13 cellular contexts compared by ENCODE assay signal in genomic region chr1:162710349-162710748, GRCh38.
DNase-seq lines count a peak whose midpoint lies in the region; ATAC-seq and TF ChIP-seq lines count a peak whose summit lies in the region.
"Had no signal": no experiment of that assay in that cellular context is flagged by ENCODE, and none has a peak within 500 bp of the region (broad histone marks: within the 10 kb centered on the region; RNA-seq: fewer than 3 reads in every experiment).

No MANE protein-coding gene starts in this region.

- no peaks in the 10 kb centered on the region for H3K79me2 ChIP-seq in smooth muscle cell (ENCODE audit: low read depth)
- H3K79me2 ChIP-seq: parathyroid adenoma had no signal

- peaks cover 5% of the 10 kb centered on the region for H3K27me3 Mint-ChIP-seq in HFFc6 (ENCODE audit: insufficient read depth)
- H3K27me3 Mint-ChIP-seq in activated CD4-positive, alpha-beta T cell treated with anti-CD3 and anti-CD28 coated beads, Interleukin-2, amount 10 ng/mL, durations not matched to agents 7 days and 5 days = peaks cover 1% of the 10 kb centered on the region
- H3K27me3 Mint-ChIP-seq in stimulated activated naive B cell treated with anti-CD40 and anti-IgM and Interleukin-4, amounts not matched to agents 10 μg/mL and 1 μg/mL and 100 μg/mL, for 72 hours = peaks cover 8 to 11% of the 10 kb centered on the region in 2 donors
- H3K27me3 Mint-ChIP-seq: activated naive CD4-positive, alpha-beta T cell treated with anti-CD3 and anti-CD28 coated beads, Interleukin-2, amount 50 U/mL, for 24 hours; stimulated activated memory B cell treated with anti-CD40 and anti-IgM and Interleukin-4, amounts not matched to agents 10 μg/mL and 1 μg/mL and 100 μg/mL, for 72 hours had no signal

- H3K9ac ChIP-seq in smooth muscle cell (ENCODE audit: low read depth) = no peak overlapping the region
- H3K9ac ChIP-seq: parathyroid adenoma had no signal

- H3K4me3 ChIP-seq in lung (no peak overlapping the region), thyroid gland (replicated peaks in 1 of 3) (no peak overlapping the region), smooth muscle cell (no peak overlapping the region)

- CTCF ChIA-PET in activated CD4-positive, alpha-beta T cell treated with anti-CD3 and anti-CD28 coated beads, Interleukin-2, amount 10 ng/mL, durations not matched to agents 7 days and 5 days (lab: Charles Lee) = no interaction called here

- POLR2A ChIA-PET in activated CD4-positive, alpha-beta T cell treated with anti-CD3 and anti-CD28 coated beads, Interleukin-2, amount 10 ng/mL, durations not matched to agents 7 days and 5 days (lab: Charles Lee) = no interaction called here

- H3K9me3 ChIP-seq in lung (ENCODE audit: control insufficient read depth in 2 of 2, insufficient read depth in 1 of 2, low read length in 1 of 2) = peaks cover 0 to 2% of the 10 kb centered on the region in 2 donors
- no peaks in the 10 kb centered on the region for H3K9me3 ChIP-seq in thyroid gland
- H3K9me3 ChIP-seq in smooth muscle cell (replicated peaks; ENCODE audit: low read depth) = no peaks in the 10 kb centered on the region

- H3K27me3 ChIP-seq in lung (ENCODE audit: control insufficient read depth, insufficient read depth) (no peaks in the 10 kb centered on the region), thyroid gland (no peaks in the 10 kb centered on the region), smooth muscle cell (ENCODE audit: low read depth) (peaks cover 1% of the 10 kb centered on the region)

- H3K27ac ChIP-seq in lung (ENCODE audit: low read depth in 1 of 2, low read length in 1 of 2) (peak overlapping the region; percentile 49 to 91), thyroid gland (peak overlapping the region in 2 of 3 donors; percentile 55 to 57), smooth muscle cell (ENCODE audit: low read depth) (no peak overlapping the region)
- H3K27ac ChIP-seq: parathyroid adenoma had no signal

- ATAC-seq in lung (ENCODE audit: insufficient read depth, low FRiP score) = peak; percentile 30
- ATAC-seq in stimulated activated naive B cell treated with anti-CD40 and anti-IgM and Interleukin-4, amounts not matched to agents 10 μg/mL and 1 μg/mL and 100 μg/mL, for 72 hours (replicated peaks) = no peak
- ATAC-seq in GM21515 (IDR thresholded peaks at IDR 0.05; ENCODE audit: unreplicated experiment) = no peak
- ATAC-seq: stimulated activated memory B cell treated with anti-CD40 and anti-IgM and Interleukin-4, amounts not matched to agents 10 μg/mL and 1 μg/mL and 100 μg/mL, for 72 hours had no signal

- no peaks in the 10 kb centered on the region for H3F3A ChIP-seq in smooth muscle cell (ENCODE audit: low read depth)

- H3K4me2 ChIP-seq in smooth muscle cell = no peak overlapping the region

- DNase-seq in HFFc6 = no peak
- DNase-seq in dedifferentiated amniotic fluid mesenchymal stem cell (ENCODE audit: extremely low spot score) = peak; percentile 70
- no peak for DNase-seq in lung (ENCODE audit: low spot score)
- no peak for DNase-seq in thyroid gland
- DNase-seq in activated CD4-positive, alpha-beta T cell treated with anti-CD3 and anti-CD28 coated beads, Interleukin-2, amount 10 ng/mL, durations not matched to agents 7 days and 5 days = no peak
- no peak for DNase-seq in stimulated activated naive B cell treated with anti-CD40 and anti-IgM and Interleukin-4, amounts not matched to agents 10 μg/mL and 1 μg/mL and 100 μg/mL, for 72 hours
- no peak for DNase-seq in smooth muscle cell (lab: John Stamatoyannopoulos, UW; ENCODE audit: unreplicated experiment)
- DNase-seq: NCI-H1105 treated with DMSO at 0.1 percent for 48 hours; stimulated activated CD4-positive, alpha-beta T cell treated with anti-CD3 and anti-CD28 coated beads, Interleukin-2, amount 100 ng/mL, for 24 hours had no signal

- TF ChIP-seq POLR2A in thyroid gland (IDR thresholded peaks at IDR 0.05) = no peak

- TF ChIP-seq CTCF in HFFc6 (IDR thresholded peaks at IDR 0.05) = no peak
- no peak for TF ChIP-seq CTCF in lung (IDR thresholded peaks at IDR 0.05; ENCODE audit: control extremely low read depth, extremely low read depth)
- no peak for TF ChIP-seq CTCF in thyroid gland (IDR thresholded peaks at IDR 0.05)
- TF ChIP-seq CTCF in smooth muscle cell (IDR thresholded peaks at IDR 0.05; ENCODE audit: borderline replicate concordance, insufficient read depth, poor library complexity, severe bottlenecking) = no peak

- peak overlapping the region; percentile 55 for H3K4me3 Mint-ChIP-seq in HFFc6
- H3K4me3 Mint-ChIP-seq in activated CD4-positive, alpha-beta T cell treated with anti-CD3 and anti-CD28 coated beads, Interleukin-2, amount 10 ng/mL, durations not matched to agents 7 days and 5 days = no peak overlapping the region
- H3K4me3 Mint-ChIP-seq in stimulated activated naive B cell treated with anti-CD40 and anti-IgM and Interleukin-4, amounts not matched to agents 10 μg/mL and 1 μg/mL and 100 μg/mL, for 72 hours = no peak overlapping the region
- H3K4me3 Mint-ChIP-seq: activated naive CD4-positive, alpha-beta T cell treated with anti-CD3 and anti-CD28 coated beads, Interleukin-2, amount 50 U/mL, for 24 hours; stimulated activated memory B cell treated with anti-CD40 and anti-IgM and Interleukin-4, amounts not matched to agents 10 μg/mL and 1 μg/mL and 100 μg/mL, for 72 hours had no signal

- intact Hi-C loops in thyroid gland (cut with DNase I) = no loop called here

- H2AFZ ChIP-seq in smooth muscle cell (ENCODE audit: low read depth) = no peak overlapping the region
- H2AFZ ChIP-seq: parathyroid adenoma had no signal

- H3K36me3 Mint-ChIP-seq in HFFc6 (ENCODE audit: low read depth) = peaks cover 50% of the 10 kb centered on the region
- H3K36me3 Mint-ChIP-seq in activated CD4-positive, alpha-beta T cell treated with anti-CD3 and anti-CD28 coated beads, Interleukin-2, amount 10 ng/mL, durations not matched to agents 7 days and 5 days (ENCODE audit: low read depth) = no peaks in the 10 kb centered on the region
- no peaks in the 10 kb centered on the region for H3K36me3 Mint-ChIP-seq in stimulated activated naive B cell treated with anti-CD40 and anti-IgM and Interleukin-4, amounts not matched to agents 10 μg/mL and 1 μg/mL and 100 μg/mL, for 72 hours
- H3K36me3 Mint-ChIP-seq: activated naive CD4-positive, alpha-beta T cell treated with anti-CD3 and anti-CD28 coated beads, Interleukin-2, amount 50 U/mL, for 24 hours; stimulated activated memory B cell treated with anti-CD40 and anti-IgM and Interleukin-4, amounts not matched to agents 10 μg/mL and 1 μg/mL and 100 μg/mL, for 72 hours had no signal

- H3K9me3 Mint-ChIP-seq in HFFc6 = no peaks in the 10 kb centered on the region
- no peaks in the 10 kb centered on the region for H3K9me3 Mint-ChIP-seq in activated CD4-positive, alpha-beta T cell treated with anti-CD3 and anti-CD28 coated beads, Interleukin-2, amount 10 ng/mL, durations not matched to agents 7 days and 5 days
- no peaks in the 10 kb centered on the region for H3K9me3 Mint-ChIP-seq in stimulated activated naive B cell treated with anti-CD40 and anti-IgM and Interleukin-4, amounts not matched to agents 10 μg/mL and 1 μg/mL and 100 μg/mL, for 72 hours
- H3K9me3 Mint-ChIP-seq: activated naive CD4-positive, alpha-beta T cell treated with anti-CD3 and anti-CD28 coated beads, Interleukin-2, amount 50 U/mL, for 24 hours; stimulated activated memory B cell treated with anti-CD40 and anti-IgM and Interleukin-4, amounts not matched to agents 10 μg/mL and 1 μg/mL and 100 μg/mL, for 72 hours had no signal

- H3K4me1 Mint-ChIP-seq in HFFc6 (ENCODE audit: low read depth) = peaks cover 89% of the 10 kb centered on the region
- H3K4me1 Mint-ChIP-seq in activated CD4-positive, alpha-beta T cell treated with anti-CD3 and anti-CD28 coated beads, Interleukin-2, amount 10 ng/mL, durations not matched to agents 7 days and 5 days = no peaks in the 10 kb centered on the region
- H3K4me1 Mint-ChIP-seq in stimulated activated naive B cell treated with anti-CD40 and anti-IgM and Interleukin-4, amounts not matched to agents 10 μg/mL and 1 μg/mL and 100 μg/mL, for 72 hours = no peaks in the 10 kb centered on the region
- H3K4me1 Mint-ChIP-seq: activated naive CD4-positive, alpha-beta T cell treated with anti-CD3 and anti-CD28 coated beads, Interleukin-2, amount 50 U/mL, for 24 hours; stimulated activated memory B cell treated with anti-CD40 and anti-IgM and Interleukin-4, amounts not matched to agents 10 μg/mL and 1 μg/mL and 100 μg/mL, for 72 hours had no signal

- peaks cover 10 to 25% of the 10 kb centered on the region in 2 donors for H3K4me1 ChIP-seq in lung (ENCODE audit: control insufficient read depth in 2 of 2, insufficient read depth in 2 of 2, low read length in 2 of 2)
- peaks cover 16 to 37% of the 10 kb centered on the region in 2 donors for H3K4me1 ChIP-seq in thyroid gland
- H3K4me1 ChIP-seq in smooth muscle cell (ENCODE audit: low read depth) = no peaks in the 10 kb centered on the region
- H3K4me1 ChIP-seq: parathyroid adenoma had no signal

- 43 to 45% methylated on average over 1 of the region's 1 CpG for WGBS in lung, 2 donors
- WGBS in thyroid gland, 2 donors = 56 to 86% methylated on average over 1 of the region's 1 CpG
- WGBS in smooth muscle cell (ENCODE audit: low lambda C conversion rate) = 88% methylated on average over 1 of the region's 1 CpG

- H4K20me1 ChIP-seq in smooth muscle cell (ENCODE audit: low read depth) = peaks cover 77% of the 10 kb centered on the region

- H3K36me3 ChIP-seq in lung (ENCODE audit: control insufficient read depth in 2 of 2, insufficient read depth in 2 of 2, low read length in 2 of 2) (no peaks in the 10 kb centered on the region), thyroid gland (no peaks in the 10 kb centered on the region), smooth muscle cell (ENCODE audit: low read depth) (no peaks in the 10 kb centered on the region)

- peak overlapping the region; percentile 87 for H3K27ac Mint-ChIP-seq in HFFc6
- H3K27ac Mint-ChIP-seq in activated CD4-positive, alpha-beta T cell treated with anti-CD3 and anti-CD28 coated beads, Interleukin-2, amount 10 ng/mL, durations not matched to agents 7 days and 5 days = no peak overlapping the region
- no peak overlapping the region for H3K27ac Mint-ChIP-seq in stimulated activated naive B cell treated with anti-CD40 and anti-IgM and Interleukin-4, amounts not matched to agents 10 μg/mL and 1 μg/mL and 100 μg/mL, for 72 hours
- H3K27ac Mint-ChIP-seq: activated naive CD4-positive, alpha-beta T cell treated with anti-CD3 and anti-CD28 coated beads, Interleukin-2, amount 50 U/mL, for 24 hours; stimulated activated memory B cell treated with anti-CD40 and anti-IgM and Interleukin-4, amounts not matched to agents 10 μg/mL and 1 μg/mL and 100 μg/mL, for 72 hours had no signal
